ENCODE assay signal across 34 cellular contexts in the genomic region with DNA sequence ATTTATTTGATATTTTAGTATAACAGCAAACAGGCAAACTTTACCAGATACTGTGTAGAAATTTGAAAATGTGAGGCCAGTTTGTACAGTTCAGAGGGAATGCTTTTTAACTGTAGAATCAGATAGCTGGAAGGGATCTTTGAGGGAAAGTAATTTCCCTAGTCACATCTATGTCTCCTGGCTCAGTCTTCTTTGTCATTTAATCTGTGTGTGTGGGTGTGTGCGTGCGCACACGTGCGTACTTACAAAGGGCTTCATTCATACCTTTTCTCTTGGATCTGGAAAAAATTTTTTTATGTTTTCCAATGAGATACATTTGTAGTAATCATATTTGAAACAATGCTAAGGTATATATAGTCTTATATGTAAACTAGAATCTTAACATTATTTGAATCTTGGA. TPM values are rescaled to one million over a fixed set of nuclear protein-coding genes. Genes with fewer than 3 reads are reported as not detected.
"Had no signal": no experiment of that assay in that cellular context is flagged by ENCODE, and none has a peak within 500 bp of the region (broad histone marks: within the 10 kb centered on the region; RNA-seq: fewer than 3 reads in every experiment).

No MANE protein-coding gene starts in this region.

- H3K4me3 Mint-ChIP-seq: activated CD4-positive, alpha-beta memory T cell treated with anti-CD3 and anti-CD28 coated beads for 36 hours; activated CD4-positive, alpha-beta T cell treated with anti-CD3 and anti-CD28 coated beads for 36 hours; activated CD4-positive, alpha-beta T cell treated with anti-CD3 and anti-CD28 coated beads, Interleukin-2, amount 10 ng/mL, durations not matched to agents 24 days and 14 days; activated CD8-positive, alpha-beta memory T cell treated with anti-CD3 and anti-CD28 coated beads, Interleukin-2, amount 10 ng/mL, durations not matched to agents 7 days and 5 days; activated CD8-positive, alpha-beta T cell treated with anti-CD3 and anti-CD28 coated beads, Interleukin-2, amount 10 ng/mL, durations not matched to agents 7 days and 5 days; activated naive CD4-positive, alpha-beta T cell treated with anti-CD3 and anti-CD28 coated beads for 36 hours; activated naive CD4-positive, alpha-beta T cell treated with anti-CD3 and anti-CD28 coated beads, Interleukin-2, amount 50 U/mL, for 24 hours; activated naive CD8-positive, alpha-beta T cell treated with anti-CD3 and anti-CD28 coated beads for 36 hours; activated naive CD8-positive, alpha-beta T cell treated with anti-CD3 and anti-CD28 coated beads, Interleukin-2, amount 50 U/mL, for 24 hours; activated T-helper 1 cell treated with anti-CD3 and anti-CD28 coated beads, Interleukin-12 subunit alpha, Interleukin-12 subunit beta, Interleukin-2, Interleukin-4 antibody, amounts not matched to agents 30 ng/mL and 10 ng/mL and 1 ng/mL, durations not matched to agents 14 hours and 24 hours and 36 hours; effector memory CD8-positive, alpha-beta T cell; T-helper 17 cell had no signal

- H3K27me3 ChIP-seq: ascending aorta, brain microvascular endothelial cell, esophagus muscularis mucosa, foreskin keratinocyte, gastrocnemius medialis, heart right ventricle, hepatocyte had no signal

- H3K36me3 Mint-ChIP-seq: activated CD4-positive, alpha-beta memory T cell treated with anti-CD3 and anti-CD28 coated beads for 36 hours; activated CD8-positive, alpha-beta memory T cell treated with anti-CD3 and anti-CD28 coated beads, Interleukin-2, amount 10 ng/mL, durations not matched to agents 7 days and 5 days; activated naive CD4-positive, alpha-beta T cell treated with anti-CD3 and anti-CD28 coated beads, Interleukin-2, amount 50 U/mL, for 24 hours; activated naive CD8-positive, alpha-beta T cell treated with anti-CD3 and anti-CD28 coated beads for 36 hours had no signal

- H3K27me3 Mint-ChIP-seq: activated naive CD4-positive, alpha-beta T cell treated with anti-CD3 and anti-CD28 coated beads, Interleukin-2, amount 50 U/mL, for 24 hours had no signal

- H3K27ac Mint-ChIP-seq: activated CD4-positive, alpha-beta memory T cell treated with anti-CD3 and anti-CD28 coated beads for 36 hours; activated CD4-positive, alpha-beta T cell treated with anti-CD3 and anti-CD28 coated beads for 36 hours; activated CD4-positive, alpha-beta T cell treated with anti-CD3 and anti-CD28 coated beads, Interleukin-2, amount 10 ng/mL, durations not matched to agents 24 days and 14 days; activated CD8-positive, alpha-beta memory T cell treated with anti-CD3 and anti-CD28 coated beads, Interleukin-2, amount 10 ng/mL, durations not matched to agents 7 days and 5 days; activated CD8-positive, alpha-beta T cell treated with anti-CD3 and anti-CD28 coated beads, Interleukin-2, amount 10 ng/mL, durations not matched to agents 7 days and 5 days; activated naive CD4-positive, alpha-beta T cell treated with anti-CD3 and anti-CD28 coated beads for 36 hours; activated naive CD4-positive, alpha-beta T cell treated with anti-CD3 and anti-CD28 coated beads, Interleukin-2, amount 50 U/mL, for 24 hours; activated naive CD8-positive, alpha-beta T cell treated with anti-CD3 and anti-CD28 coated beads for 36 hours; activated naive CD8-positive, alpha-beta T cell treated with anti-CD3 and anti-CD28 coated beads, Interleukin-2, amount 50 U/mL, for 24 hours; activated T-helper 1 cell treated with anti-CD3 and anti-CD28 coated beads, Interleukin-12 subunit alpha, Interleukin-12 subunit beta, Interleukin-2, Interleukin-4 antibody, amounts not matched to agents 30 ng/mL and 10 ng/mL and 1 ng/mL, durations not matched to agents 14 hours and 24 hours and 36 hours; activated T-helper 2 cell treated with anti-CD3 and anti-CD28 coated beads, Interferon-gamma antibody, Interleukin-2, Interleukin-4, amounts not matched to agents 10 μg/mL and 5 μg/mL and 100 μg/mL, durations not matched to agents 14 hours and 24 hours and 36 hours; effector memory CD8-positive, alpha-beta T cell; T-helper 17 cell had no signal

- H3K4me1 ChIP-seq: adrenal gland, ascending aorta, esophagus muscularis mucosa, gastrocnemius medialis, heart right ventricle had no signal

- H3K27ac ChIP-seq: adrenal gland, ascending aorta, brain microvascular endothelial cell, esophagus muscularis mucosa, foreskin keratinocyte, gastrocnemius medialis, heart right ventricle, hepatocyte had no signal

- H3K9me3 ChIP-seq: adrenal gland, ascending aorta, esophagus muscularis mucosa, gastrocnemius medialis, heart right ventricle had no signal

- H3K9me3 Mint-ChIP-seq: activated CD4-positive, alpha-beta memory T cell treated with anti-CD3 and anti-CD28 coated beads for 36 hours; activated CD4-positive, alpha-beta T cell treated with anti-CD3 and anti-CD28 coated beads, Interleukin-2, amount 10 ng/mL, durations not matched to agents 24 days and 14 days; activated naive CD4-positive, alpha-beta T cell treated with anti-CD3 and anti-CD28 coated beads for 36 hours; activated naive CD4-positive, alpha-beta T cell treated with anti-CD3 and anti-CD28 coated beads, Interleukin-2, amount 50 U/mL, for 24 hours; activated naive CD8-positive, alpha-beta T cell treated with anti-CD3 and anti-CD28 coated beads for 36 hours; activated naive CD8-positive, alpha-beta T cell treated with anti-CD3 and anti-CD28 coated beads, Interleukin-2, amount 50 U/mL, for 24 hours; activated T-helper 1 cell treated with anti-CD3 and anti-CD28 coated beads, Interleukin-12 subunit alpha, Interleukin-12 subunit beta, Interleukin-2, Interleukin-4 antibody, amounts not matched to agents 30 ng/mL and 10 ng/mL and 1 ng/mL, durations not matched to agents 14 hours and 24 hours and 36 hours; activated T-helper 2 cell treated with anti-CD3 and anti-CD28 coated beads, Interferon-gamma antibody, Interleukin-2, Interleukin-4, amounts not matched to agents 10 μg/mL and 5 μg/mL and 100 μg/mL, durations not matched to agents 14 hours and 24 hours and 36 hours; effector memory CD8-positive, alpha-beta T cell had no signal

- ATAC-seq: activated CD4-positive, alpha-beta T cell treated with anti-CD3 and anti-CD28 coated beads for 36 hours; activated CD8-positive, alpha-beta memory T cell treated with anti-CD3 and anti-CD28 coated beads, Interleukin-2, amount 10 ng/mL, durations not matched to agents 7 days and 5 days; activated CD8-positive, alpha-beta T cell treated with anti-CD3 and anti-CD28 coated beads, Interleukin-2, amount 10 ng/mL, durations not matched to agents 7 days and 5 days; activated naive CD8-positive, alpha-beta T cell treated with anti-CD3 and anti-CD28 coated beads, Interleukin-2, amount 50 U/mL, for 24 hours; effector memory CD8-positive, alpha-beta T cell; foreskin keratinocyte; gastrocnemius medialis; heart right ventricle; T-helper 17 cell had no signal

- H3K4me1 Mint-ChIP-seq: activated CD4-positive, alpha-beta T cell treated with anti-CD3 and anti-CD28 coated beads for 36 hours; activated CD4-positive, alpha-beta T cell treated with anti-CD3 and anti-CD28 coated beads, Interleukin-2, amount 10 ng/mL, durations not matched to agents 24 days and 14 days; activated CD8-positive, alpha-beta memory T cell treated with anti-CD3 and anti-CD28 coated beads, Interleukin-2, amount 10 ng/mL, durations not matched to agents 7 days and 5 days; activated naive CD4-positive, alpha-beta T cell treated with anti-CD3 and anti-CD28 coated beads, Interleukin-2, amount 50 U/mL, for 24 hours; activated naive CD8-positive, alpha-beta T cell treated with anti-CD3 and anti-CD28 coated beads for 36 hours; activated naive CD8-positive, alpha-beta T cell treated with anti-CD3 and anti-CD28 coated beads, Interleukin-2, amount 50 U/mL, for 24 hours; T-helper 17 cell had no signal

- DNase-seq: activated CD4-positive, alpha-beta memory T cell treated with anti-CD3 and anti-CD28 coated beads for 36 hours; activated CD4-positive, alpha-beta T cell treated with anti-CD3 and anti-CD28 coated beads for 36 hours; activated CD4-positive, alpha-beta T cell treated with anti-CD3 and anti-CD28 coated beads, Interleukin-2, amount 10 ng/mL, durations not matched to agents 24 days and 14 days; activated CD4-positive, CD25-positive, alpha-beta regulatory T cell; activated CD4-positive, CD25-positive, alpha-beta regulatory T cell treated with anti-CD3 and anti-CD28 coated beads, Interleukin-2, amount 50 U/mL, for 72 hours; activated CD8-positive, alpha-beta memory T cell treated with anti-CD3 and anti-CD28 coated beads, Interleukin-2, amount 10 ng/mL, durations not matched to agents 7 days and 5 days; activated CD8-positive, alpha-beta memory T cell treated with anti-CD3 and anti-CD28 coated beads, Interleukin-2, amount 50 U/mL, for 4 hours; activated CD8-positive, alpha-beta T cell treated with anti-CD3 and anti-CD28 coated beads, Interleukin-2, amount 10 ng/mL, durations not matched to agents 7 days and 5 days; activated effector memory CD4-positive, alpha-beta T cell treated with anti-CD3 and anti-CD28 coated beads, Interleukin-2, amount 50 U/mL, for 16 hours; activated naive CD4-positive, alpha-beta T cell treated with anti-CD3 and anti-CD28 coated beads for 36 hours; activated naive CD8-positive, alpha-beta T cell treated with anti-CD3 and anti-CD28 coated beads for 36 hours; activated naive CD8-positive, alpha-beta T cell treated with anti-CD3 and anti-CD28 coated beads, Interleukin-2, amount 50 U/mL, for 24 hours; activated T-cell treated with anti-CD3 and anti-CD28 coated beads, Interleukin-2, amount 50 U/mL, for 1 hour; activated T-cell treated with anti-CD3 and anti-CD28 coated beads, Interleukin-2, amount 50 U/mL, for 48 hours; adrenal gland; amygdala; brain microvascular endothelial cell; cortex of kidney; dermis blood vessel endothelial cell; effector CD4-positive, alpha-beta T cell; effector memory CD8-positive, alpha-beta T cell; erythroblast; foreskin keratinocyte; gastrocnemius medialis; heart right ventricle; T-helper 17 cell had no signal

- H3K36me3 ChIP-seq: brain microvascular endothelial cell had no signal

- H3K4me3 ChIP-seq: adrenal gland, ascending aorta, esophagus muscularis mucosa, gastrocnemius medialis, heart right ventricle, hepatocyte had no signal

RNA-seq across cellular contexts. Expression of a gene that starts 44.6 kb away (rescaled TPM):
- total RNA-seq: activated CD8-positive, alpha-beta memory T cell treated with anti-CD3 and anti-CD28 coated beads, Interleukin-2, amount 10 ng/mL, durations not matched to agents 7 days and 5 days had no signal

RNA-seq across cellular contexts. Expression of a gene that starts 51.6 kb away (rescaled TPM):
- total RNA-seq: activated CD4-positive, alpha-beta T cell treated with anti-CD3 and anti-CD28 coated beads, Interleukin-2, amount 10 ng/mL, durations not matched to agents 24 days and 14 days; activated CD8-positive, alpha-beta memory T cell treated with anti-CD3 and anti-CD28 coated beads for 36 hours; activated CD8-positive, alpha-beta memory T cell treated with anti-CD3 and anti-CD28 coated beads, Interleukin-2, amount 10 ng/mL, durations not matched to agents 7 days and 5 days; activated CD8-positive, alpha-beta T cell treated with anti-CD3 and anti-CD28 coated beads, Interleukin-2, amount 10 ng/mL, durations not matched to agents 7 days and 5 days; activated T-helper 2 cell treated with anti-CD3 and anti-CD28 coated beads, Interferon-gamma antibody, Interleukin-2, Interleukin-4, amounts not matched to agents 10 μg/mL and 5 μg/mL and 100 μg/mL, durations not matched to agents 14 hours and 24 hours and 36 hours; ascending aorta; chondrocyte; foreskin keratinocyte; gastrocnemius medialis; T-helper 17 cell had no signal
- polyA plus RNA-seq: foreskin keratinocyte had no signal
